ENCODE assay signal across 1 cellular context in the genomic region with DNA sequence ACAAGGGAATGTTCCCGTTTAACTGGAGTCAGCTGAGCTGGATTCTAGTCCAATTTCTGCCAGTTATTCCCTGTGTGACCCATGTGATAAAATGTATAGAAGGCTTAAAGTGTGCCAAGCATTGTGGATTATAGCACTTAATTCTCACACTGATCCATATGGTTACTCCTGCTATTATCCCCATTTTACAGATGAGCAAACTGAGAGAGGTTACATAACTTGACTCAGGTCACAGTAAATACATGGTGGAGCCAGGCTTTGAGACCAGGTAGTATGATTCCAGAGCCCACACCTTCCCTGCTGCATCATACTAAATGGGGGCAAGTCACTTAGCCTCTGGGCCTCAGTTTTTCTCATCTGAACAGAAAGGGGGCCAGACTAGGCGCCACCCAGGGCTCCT.
TF ChIP-seq lines count a peak whose summit lies in the region.

No MANE protein-coding gene starts in this region.

TF ChIP-seq in K562, 482 proteins besides CTCF, POLR2A, EP300 and RAD21:
- TF ChIP-seq RBM25 (IDR thresholded peaks at IDR 0.05; ENCODE audit: low read depth, low read length, severe bottlenecking), result peak; percentile 98
- peak in 1 of 2 experiments; percentile 48; a peak in 2 of 4 replicates for TF ChIP-seq RCOR1 (IDR thresholded peaks at IDR 0.05; ENCODE audit: borderline replicate concordance in 1 of 2, low read depth in 2 of 2, low read length in 2 of 2)
- peak in 1 of 2 experiments; percentile 57; a peak in 1 of 3 replicates for TF ChIP-seq CBX3 (IDR thresholded peaks at IDR 0.05; ENCODE audit: borderline replicate concordance in 1 of 2, low read length in 2 of 2)
- peak; percentile 68 to 72 for TF ChIP-seq KDM1A (IDR thresholded peaks at IDR 0.05)
- peak; percentile 94 for TF ChIP-seq BCOR (IDR thresholded peaks at IDR 0.05)
- TF ChIP-seq ZNF174 (CRISPR knock-in tag; IDR thresholded peaks at IDR 0.05), result no peak
- TF ChIP-seq ADNP (tag; IDR thresholded peaks at IDR 0.05), result peak; percentile 86
- TF ChIP-seq PCBP1 (IDR thresholded peaks at IDR 0.05; ENCODE audit: low read depth, low read length, poor library complexity, severe bottlenecking), result no peak
- TF ChIP-seq HDAC2 (IDR thresholded peaks at IDR 0.05), result peak; percentile 38; the same call in 1 of the 2 replicates
- TF ChIP-seq HNRNPLL (IDR thresholded peaks at IDR 0.05; ENCODE audit: low read depth, low read length, poor library complexity, severe bottlenecking), result no peak
- TF ChIP-seq ZSCAN32 (CRISPR knock-in tag; IDR thresholded peaks at IDR 0.05), result no peak
- TF ChIP-seq ZC3H4 (CRISPR knock-in tag; IDR thresholded peaks at IDR 0.05; ENCODE audit: borderline replicate concordance), result no peak
